8 cellular contexts compared by ENCODE assay signal in genomic region chr11:46889689-46890475, GRCh38. TPM values are rescaled to one million over a fixed set of nuclear protein-coding genes. Genes with fewer than 3 reads are reported as not detected.
A peak's percentile ranks its signal among the peaks of the same experiment; 100 is the strongest.
DNase-seq lines count a peak whose midpoint lies in the region; ATAC-seq and TF ChIP-seq lines count a peak whose summit lies in the region.

No MANE protein-coding gene starts in this region.

- no peaks in the 10 kb centered on the region for H3K4me1 Mint-ChIP-seq in activated T-cell treated with anti-CD3 and anti-CD28 coated beads, Interleukin-2, amount 50 U/mL, for 24 hours (ENCODE audit: low read depth)

- H3K9me2 ChIP-seq in Karpas-422 (replicated peaks; ENCODE audit: insufficient read depth, low read length): no peaks in the 10 kb centered on the region

- TF ChIP-seq CTCF in GM12865 (IDR thresholded peaks at IDR 0.05; ENCODE audit: insufficient read depth, low read depth, low read length, missing control alignments): peak; percentile 87
- TF ChIP-seq CTCF in Panc1 (IDR thresholded peaks at IDR 0.05): peak; percentile 92
- peak; percentile 91 for TF ChIP-seq CTCF in fibroblast of pulmonary artery (IDR thresholded peaks at IDR 0.05; ENCODE audit: low read length, missing control alignments)
- peak; percentile 75 for TF ChIP-seq CTCF in neutrophil (IDR thresholded peaks at IDR 0.05)

- H3K27ac ChIP-seq in Karpas-422 (ENCODE audit: low read length): no peak overlapping the region
- H3K27ac ChIP-seq in Panc1 (ENCODE audit: low read length): no peak overlapping the region
- H3K27ac ChIP-seq in neutrophil: no peak overlapping the region
- no peak overlapping the region for H3K27ac ChIP-seq in substantia nigra (ENCODE audit: low read depth, low read length, poor library complexity, severe bottlenecking)

- DNase-seq in GM12865 (ENCODE audit: low read depth): peak; percentile 79
- DNase-seq in Karpas-422: peak; percentile 93
- DNase-seq in Panc1 (ENCODE audit: low read depth, low spot score): peak; percentile 72
- DNase-seq in activated T-cell treated with anti-CD3 and anti-CD28 coated beads, Interleukin-2, amount 50 U/mL, for 24 hours: peak; percentile 72
- peak; percentile 82 for DNase-seq in fibroblast of pulmonary artery (ENCODE audit: low read depth)
- DNase-seq in substantia nigra (lab: John Stamatoyannopoulos, UW): peak in 40 of 49 donors; percentile 5 to 82 (median 56)

- no TSS peak for BruUV-seq in Panc1 (replicated peaks; lab: Mats Ljungman, UMichigan)

- ATAC-seq in Panc1: peak; percentile 90
- no peak for ATAC-seq in GM21360 (IDR thresholded peaks at IDR 0.05; ENCODE audit: unreplicated experiment)

- intact Hi-C loops in Panc1 (cut with micrococcal nuclease; ENCODE audit: unreplicated experiment): loop anchor here (1.0 kb wide), 2 partner anchors 263 to 271 kb away; no protein-coding TSS in a partner anchor

- H3K36me3 ChIP-seq in Karpas-422 (ENCODE audit: insufficient read depth, low read length) (no peaks in the 10 kb centered on the region), Panc1 (ENCODE audit: control insufficient read depth, insufficient read depth, low read length) (no peaks in the 10 kb centered on the region), neutrophil (no peaks in the 10 kb centered on the region)

- H3K9ac ChIP-seq in Karpas-422 (ENCODE audit: low read length): no peak overlapping the region

- POLR2A ChIA-PET in Panc1 (lab: Charles Lee): no interaction called here

- no peaks in the 10 kb centered on the region for H3K79me2 ChIP-seq in Karpas-422 (ENCODE audit: low read length)

- peaks cover 7% of the 10 kb centered on the region for H3K27me3 Mint-ChIP-seq in activated T-cell treated with anti-CD3 and anti-CD28 coated beads, Interleukin-2, amount 50 U/mL, for 24 hours

- H3K27me3 ChIP-seq in Karpas-422 (ENCODE audit: low read length) (no peaks in the 10 kb centered on the region), Panc1 (ENCODE audit: control insufficient read depth, insufficient read depth, low read length) (no peaks in the 10 kb centered on the region), neutrophil (no peaks in the 10 kb centered on the region)

- CTCF ChIA-PET in Panc1 (lab: Charles Lee): interaction anchor here (1.1 kb wide), 1 partner anchor 263 kb away, joined by 5 read pairs; no protein-coding TSS in a partner anchor

- H3K4me1 ChIP-seq in Karpas-422 (ENCODE audit: low read length) (peaks cover 6% of the 10 kb centered on the region; the same call in 1 of the 2 replicates), Panc1 (ENCODE audit: control insufficient read depth, insufficient read depth, low read length) (no peaks in the 10 kb centered on the region), neutrophil (ENCODE audit: control insufficient read depth in 1 of 2, insufficient read depth in 1 of 2, low read depth in 1 of 2, low read length in 1 of 2) (no peaks in the 10 kb centered on the region)

- H3K4me3 Mint-ChIP-seq in activated T-cell treated with anti-CD3 and anti-CD28 coated beads, Interleukin-2, amount 50 U/mL, for 24 hours: no peak overlapping the region

- no peaks in the 10 kb centered on the region for H4K20me1 ChIP-seq in Karpas-422 (ENCODE audit: insufficient read depth, low read depth, low read length)

- no peaks in the 10 kb centered on the region for H3K36me3 Mint-ChIP-seq in activated T-cell treated with anti-CD3 and anti-CD28 coated beads, Interleukin-2, amount 50 U/mL, for 24 hours (ENCODE audit: low read depth)

- no peaks in the 10 kb centered on the region for H3K9me3 Mint-ChIP-seq in activated T-cell treated with anti-CD3 and anti-CD28 coated beads, Interleukin-2, amount 50 U/mL, for 24 hours

- no peak overlapping the region for H3K27ac Mint-ChIP-seq in activated T-cell treated with anti-CD3 and anti-CD28 coated beads, Interleukin-2, amount 50 U/mL, for 24 hours

- H2AFZ ChIP-seq in Karpas-422 (ENCODE audit: low read length): 0 out of 2 replicates have a peak overlapping the region, but pooled peaks have one; percentile 43

- no peak overlapping the region for H3K4me2 ChIP-seq in Karpas-422 (ENCODE audit: low read depth, low read length, poor library complexity, severe bottlenecking)

- in situ Hi-C loops in Panc1 (cut with HindIII; ENCODE audit: low pct_unique_long_range_greater_than_20kb, low sequenced_read_pairs): no loop called here

- no peak overlapping the region for H3K4me3 ChIP-seq in GM12865 (ENCODE audit: low read depth, low read length)
- no peak overlapping the region for H3K4me3 ChIP-seq in Karpas-422 (ENCODE audit: low read length)
- H3K4me3 ChIP-seq in Panc1 (ENCODE audit: low read depth in 2 of 2, low read length in 2 of 2): no peak overlapping the region
- H3K4me3 ChIP-seq in fibroblast of pulmonary artery (replicated peaks; ENCODE audit: low read depth, low read length): no peak overlapping the region
- H3K4me3 ChIP-seq in neutrophil (ENCODE audit: low read depth in 1 of 2, low read length in 1 of 2): no peak overlapping the region

- H3K9me3 ChIP-seq in Karpas-422 (ENCODE audit: low read length) (no peaks in the 10 kb centered on the region), Panc1 (ENCODE audit: control insufficient read depth, insufficient read depth, low read depth, low read length) (no peaks in the 10 kb centered on the region), neutrophil (no peaks in the 10 kb centered on the region)

RNA-seq across cellular contexts. Expression of gene LRP4, which starts 28.5 kb away (rescaled TPM):
- 2.6 and 3.9 TPM in 2 replicates for total RNA-seq in Karpas-422 (2014; rRNA removed; shearing (Covaris generic); ENCODE audit: low replicate concordance)
- 11.7 TPM for total RNA-seq in Panc1 (2021; ENCODE audit: unreplicated experiment)
- 8.8 TPM for polyA plus RNA-seq in Panc1 (2012; ENCODE audit: insufficient read length)

RNA-seq across cellular contexts. Expression of gene CKAP5, which starts 43.8 kb away (rescaled TPM):
- total RNA-seq in Karpas-422 (2014; rRNA removed; shearing (Covaris generic); ENCODE audit: low replicate concordance): 70.0 and 82.2 TPM in 2 replicates
- 191 TPM for total RNA-seq in Panc1 (2021; ENCODE audit: unreplicated experiment)
- polyA plus RNA-seq in Panc1 (2012; ENCODE audit: insufficient read length): 81.8 TPM

RNA-seq across cellular contexts. Expression of gene CSTPP1, which starts 46.7 kb away (rescaled TPM):
- 61.1 and 78.4 TPM in 2 replicates for total RNA-seq in Karpas-422 (2014; rRNA removed; shearing (Covaris generic); ENCODE audit: low replicate concordance)
- 29.0 TPM for total RNA-seq in Panc1 (2021; ENCODE audit: unreplicated experiment)
- polyA plus RNA-seq in Panc1 (2012; ENCODE audit: insufficient read length): 37.3 TPM
